Comparison of ENCODE assay signal across 10 cellular contexts in the genomic region with DNA sequence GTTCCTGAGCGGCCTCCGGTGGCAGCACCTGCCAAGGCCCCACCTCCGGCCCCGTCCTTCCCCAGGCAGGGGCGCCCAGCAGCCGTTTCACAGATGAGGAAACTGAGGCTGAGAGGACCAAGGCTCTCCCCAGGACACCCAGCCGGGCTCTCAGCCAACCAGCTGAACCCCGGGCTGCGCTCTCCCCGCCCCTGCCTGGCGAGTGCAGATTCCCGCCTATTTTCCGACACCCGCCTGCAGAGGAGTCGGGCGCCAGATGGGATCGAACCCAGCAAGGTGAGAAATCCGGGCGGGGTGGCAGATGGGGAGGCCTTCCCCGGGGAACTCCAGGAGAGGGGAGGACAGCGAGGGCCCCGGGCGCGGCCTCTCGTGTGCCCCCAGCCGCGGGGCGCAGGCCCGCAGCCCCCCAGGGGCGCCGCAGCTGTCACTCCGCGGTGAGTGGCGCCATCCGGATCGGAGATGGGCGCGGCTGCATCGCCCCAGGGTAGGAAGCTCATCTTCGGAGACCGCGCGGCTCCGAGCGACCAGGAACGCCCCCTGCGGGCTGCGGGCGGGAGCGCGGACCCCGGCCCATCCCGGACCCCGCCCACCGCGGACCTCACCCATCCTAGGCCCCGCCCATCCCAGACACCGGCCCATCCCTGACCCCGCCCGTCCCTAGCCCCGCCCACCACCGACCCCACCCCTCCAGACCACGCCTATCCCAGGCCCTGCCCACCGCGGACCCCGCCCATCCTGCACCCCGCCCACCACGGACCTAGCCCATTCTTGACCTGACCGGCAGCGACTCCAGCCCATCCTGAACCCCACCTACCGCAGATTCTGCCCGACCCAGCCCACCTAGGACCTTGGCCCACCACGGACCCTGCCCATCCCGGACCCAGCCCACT.
A peak's percentile ranks its signal among the peaks of the same experiment; 100 is the strongest.
DNase-seq lines count a peak whose midpoint lies in the region; ATAC-seq, FAIRE-seq and TF ChIP-seq lines count a peak whose summit lies in the region.
"Had no signal": no experiment of that assay in that cellular context is flagged by ENCODE, and none has a peak within 500 bp of the region (broad histone marks: within the 10 kb centered on the region; RNA-seq: fewer than 3 reads in every experiment).

No MANE protein-coding gene starts in this region.

- intact Hi-C loops in OCI-LY7 (cut with micrococcal nuclease; ENCODE audit: unreplicated experiment): no loop called here

- DNase-seq in ACHN: peak; percentile 33
- peak; percentile 75 for DNase-seq in GM12891 (ENCODE audit: insufficient read length, low spot score)
- peak; percentile 20 for DNase-seq in OCI-LY7 (ENCODE audit: low spot score)
- DNase-seq in effector memory CD8-positive, alpha-beta T cell: no peak
- DNase-seq in stimulated activated CD4-positive, alpha-beta T cell treated with anti-CD3 and anti-CD28 coated beads, Interleukin-4, amount 100 ng/mL, for 48 hours (ENCODE audit: low read depth in 2 of 2): peak; percentile 35 to 42
- no peak for DNase-seq in left lobe of liver (ENCODE audit: low spot score)
- no peak for DNase-seq in NCI-H510A treated with DMSO at 0.1 percent for 48 hours (lab: John Stamatoyannopoulos, UW)
- DNase-seq in T-helper 9 cell: no peak

- H3K27ac Mint-ChIP-seq in effector memory CD8-positive, alpha-beta T cell: no peak overlapping the region
- H3K27ac Mint-ChIP-seq: activated naive CD8-positive, alpha-beta T cell had no signal

- H2AFZ ChIP-seq in OCI-LY7 (ENCODE audit: low read length): no peak overlapping the region
- H2AFZ ChIP-seq: parathyroid adenoma had no signal

- ATAC-seq in effector memory CD8-positive, alpha-beta T cell (replicated peaks): peak; percentile 19
- no peak for ATAC-seq in left lobe of liver

- no peak overlapping the region for H3K4me3 ChIP-seq in OCI-LY7 (ENCODE audit: low read depth, low read length, poor library complexity, severe bottlenecking)

- peak overlapping the region; percentile 33 to 43 for H3K4me3 Mint-ChIP-seq in effector memory CD8-positive, alpha-beta T cell
- H3K4me3 Mint-ChIP-seq: activated naive CD8-positive, alpha-beta T cell had no signal

- H3K4me1 ChIP-seq in OCI-LY7 (ENCODE audit: insufficient read depth, low read length, poor library complexity, severe bottlenecking): no peaks in the 10 kb centered on the region
- H3K4me1 ChIP-seq: parathyroid adenoma had no signal

- CTCF ChIA-PET in OCI-LY7 (lab: Charles Lee; ENCODE audit: unreplicated experiment): no interaction called here

- H3K27ac ChIP-seq in OCI-LY7 (ENCODE audit: low read depth, low read length, poor library complexity, severe bottlenecking): no peak overlapping the region
- H3K27ac ChIP-seq: parathyroid adenoma had no signal

- in situ Hi-C loops in ACHN (cut with HindIII; ENCODE audit: low pct_ligation_motif_present, low pct_unique_long_range_greater_than_20kb, low sequenced_read_pairs): no loop called here

- no peaks in the 10 kb centered on the region for H4K20me1 ChIP-seq in OCI-LY7 (ENCODE audit: insufficient read depth, low read length)

- peak; percentile 47 for FAIRE-seq in GM12891 (lab: Jason Lieb, UNC)

- peaks cover 3 to 5% of the 10 kb centered on the region in 2 donors for H3K4me1 Mint-ChIP-seq in effector memory CD8-positive, alpha-beta T cell (ENCODE audit: low read depth in 2 of 2)

- H3K27me3 Mint-ChIP-seq in effector memory CD8-positive, alpha-beta T cell: peaks cover 43 to 90% of the 10 kb centered on the region in 2 donors

- no peaks in the 10 kb centered on the region for H3K79me2 ChIP-seq in OCI-LY7 (ENCODE audit: insufficient read depth, low read depth, low read length)
- H3K79me2 ChIP-seq: parathyroid adenoma had no signal

- 0 out of 2 replicates have a peak, but pooled peaks have one; percentile 26 for TF ChIP-seq CTCF in OCI-LY7 (conservative IDR thresholded peaks at IDR 0.05; ENCODE audit: low read length)

- no peak overlapping the region for H3K4me2 ChIP-seq in OCI-LY7 (ENCODE audit: low read length)

- POLR2A ChIA-PET in OCI-LY7 (lab: Charles Lee): no interaction called here

- H3K9me2 ChIP-seq in OCI-LY7 (ENCODE audit: insufficient read depth, low read length): no peaks in the 10 kb centered on the region

- H3K9me3 ChIP-seq in OCI-LY7 (ENCODE audit: low read length): no peaks in the 10 kb centered on the region

- BruUV-seq in OCI-LY7 (replicated peaks; lab: Mats Ljungman, UMichigan): no TSS peak

- no peaks in the 10 kb centered on the region for H3K9me3 Mint-ChIP-seq in effector memory CD8-positive, alpha-beta T cell

- TF ChIP-seq POLR2A in GM12891 (IDR thresholded peaks at IDR 0.05; ENCODE audit: low read depth, low read length): no peak

- peaks cover 3% of the 10 kb centered on the region for H3K36me3 Mint-ChIP-seq in effector memory CD8-positive, alpha-beta T cell (ENCODE audit: insufficient read depth)
- H3K36me3 Mint-ChIP-seq: activated naive CD8-positive, alpha-beta T cell had no signal

- H3K36me3 ChIP-seq in OCI-LY7 (ENCODE audit: insufficient read depth, low read length): no peaks in the 10 kb centered on the region

TF ChIP-seq in GM12891, 5 proteins besides CTCF, POLR2A, EP300 and RAD21:
- TF ChIP-seq TAF1 (IDR thresholded peaks at IDR 0.05; ENCODE audit: low read depth, low read length) (no peak), SPI1 (IDR thresholded peaks at IDR 0.05; ENCODE audit: low read depth, low read length) (no peak), POLR2AphosphoS5 (IDR thresholded peaks at IDR 0.05; ENCODE audit: low read depth, low read length) (no peak), POU2F2 (IDR thresholded peaks at IDR 0.05; ENCODE audit: low read depth, low read length) (no peak)

Comparison
In these comparisons a context has a peak if more than half of its experiments do, and no peak if none do; other contexts are left out.
1. DNase-seq: peak in ACHN (single experiment), GM12891 (single experiment), OCI-LY7 (single experiment) and stimulated activated CD4-positive, alpha-beta T cell treated with anti-CD3 and anti-CD28 coated beads, Interleukin-4, amount 100 ng/mL, for 48 hours (2 of 2); none in effector memory CD8-positive, alpha-beta T cell (0 of 3), left lobe of liver (single experiment), NCI-H510A treated with DMSO at 0.1 percent for 48 hours (single experiment) and T-helper 9 cell (single experiment).